In genomic region chr20:54134445-54135220, GRCh38 we compare ENCODE assay signal across 18 cellular contexts. TPM values are rescaled to one million over a fixed set of nuclear protein-coding genes. Genes with fewer than 3 reads are reported as not detected.
DNase-seq lines count a peak whose midpoint lies in the region; ATAC-seq, FAIRE-seq and TF ChIP-seq lines count a peak whose summit lies in the region.
"Had no signal": no experiment of that assay in that cellular context is flagged by ENCODE, and none has a peak within 500 bp of the region (broad histone marks: within the 10 kb centered on the region; RNA-seq: fewer than 3 reads in every experiment).

No MANE protein-coding gene starts in this region.

- POLR2A ChIA-PET in activated CD8-positive, alpha-beta T cell treated with anti-CD3 and anti-CD28 coated beads for 36 hours (lab: Charles Lee): no interaction called here

- H3K9me3 ChIP-seq in GM23248 (ENCODE audit: low read depth) (no peaks in the 10 kb centered on the region), astrocyte (ENCODE audit: insufficient read depth, low read depth, low read length) (peaks cover 4% of the 10 kb centered on the region)
- H3K9me3 ChIP-seq: adrenal gland, testis had no signal

- CTCF ChIA-PET in activated CD8-positive, alpha-beta T cell treated with anti-CD3 and anti-CD28 coated beads for 36 hours (lab: Charles Lee): interaction anchor here (0.6 kb wide), 1 partner anchor 324 kb away, joined by 3 read pairs; no protein-coding TSS in a partner anchor

- H3K27me3 Mint-ChIP-seq in astrocyte (ENCODE audit: low read depth, unreplicated experiment): no peaks in the 10 kb centered on the region
- peaks cover 8% of the 10 kb centered on the region for H3K27me3 Mint-ChIP-seq in activated CD8-positive, alpha-beta T cell treated with anti-CD3 and anti-CD28 coated beads for 36 hours

- H3K9ac ChIP-seq in GM23248: no peak overlapping the region
- peak overlapping the region; percentile 78 for H3K9ac ChIP-seq in astrocyte (ENCODE audit: low read length)
- H3K9ac ChIP-seq: BLaER1 treated with 17β-estradiol and CSF1 and Interleukin-3, amounts not matched to agents 10 nM and 100 nM had no signal

- 42 to 52% methylated on average over 2 of the region's 2 CpGs for WGBS in GM23248 (ENCODE audit: low coverage in 1 of 2, low lambda C conversion rate in 2 of 2, missing lambda C conversion rate in 2 of 2), 2 experiments

- no peaks in the 10 kb centered on the region for H3K9me2 ChIP-seq in GM23248 (ENCODE audit: insufficient read depth)

- in situ Hi-C loops in GM23248 (cut with MboI): no loop called here

- intact Hi-C loops in activated CD8-positive, alpha-beta T cell treated with anti-CD3 and anti-CD28 coated beads for 36 hours (cut with micrococcal nuclease): no loop called here

- no peak overlapping the region for H3K4me3 Mint-ChIP-seq in astrocyte (ENCODE audit: unreplicated experiment)
- no peak overlapping the region for H3K4me3 Mint-ChIP-seq in activated CD8-positive, alpha-beta T cell treated with anti-CD3 and anti-CD28 coated beads for 36 hours
- H3K4me3 Mint-ChIP-seq: activated CD4-positive, alpha-beta memory T cell treated with anti-CD3 and anti-CD28 coated beads, Interleukin-2, amount 10 ng/mL, durations not matched to agents 7 days and 5 days; IgD-negative memory B cell had no signal

- peaks cover 29% of the 10 kb centered on the region for H3K4me1 ChIP-seq in GM23248 (ENCODE audit: insufficient read depth)
- H3K4me1 ChIP-seq in astrocyte (ENCODE audit: insufficient read depth, low read length): peaks cover 38% of the 10 kb centered on the region
- H3K4me1 ChIP-seq: adrenal gland, testis had no signal

- H3K79me2 ChIP-seq in GM23248 (ENCODE audit: insufficient read depth) (no peaks in the 10 kb centered on the region), astrocyte (ENCODE audit: insufficient read depth, low read length) (no peaks in the 10 kb centered on the region)

- no peaks in the 10 kb centered on the region for H3K36me3 ChIP-seq in GM23248 (ENCODE audit: low read depth)
- H3K36me3 ChIP-seq in astrocyte (ENCODE audit: insufficient read depth, low read length): no peaks in the 10 kb centered on the region
- H3K36me3 ChIP-seq: adrenal gland; BLaER1 treated with 17β-estradiol and CSF1 and Interleukin-3, amounts not matched to agents 10 nM and 100 nM had no signal

- no peak overlapping the region for H3K27ac Mint-ChIP-seq in astrocyte (ENCODE audit: unreplicated experiment)
- no peak overlapping the region for H3K27ac Mint-ChIP-seq in activated CD8-positive, alpha-beta T cell treated with anti-CD3 and anti-CD28 coated beads for 36 hours
- H3K27ac Mint-ChIP-seq: activated CD4-positive, alpha-beta memory T cell treated with anti-CD3 and anti-CD28 coated beads, Interleukin-2, amount 10 ng/mL, durations not matched to agents 7 days and 5 days; IgD-negative memory B cell had no signal

- H2AFZ ChIP-seq in GM23248 (no peak overlapping the region), astrocyte (ENCODE audit: low read depth, low read length) (no peak overlapping the region)

- no peak overlapping the region for H3K4me3 ChIP-seq in GM23248
- H3K4me3 ChIP-seq in astrocyte (ENCODE audit: insufficient read depth, low read depth, low read length): no peak overlapping the region
- H3K4me3 ChIP-seq: adrenal gland; BLaER1 treated with 17β-estradiol and CSF1 and Interleukin-3, amounts not matched to agents 10 nM and 100 nM; testis had no signal

- H3K4me2 ChIP-seq in GM23248 (ENCODE audit: unreplicated experiment): peak overlapping the region; percentile 72
- H3K4me2 ChIP-seq in astrocyte (ENCODE audit: low read length): peak overlapping the region; percentile 63

- FAIRE-seq in astrocyte (lab: Jason Lieb, UNC): peak; percentile 45

- no peaks in the 10 kb centered on the region for H3K4me1 Mint-ChIP-seq in astrocyte (ENCODE audit: low read depth, unreplicated experiment)
- no peaks in the 10 kb centered on the region for H3K4me1 Mint-ChIP-seq in activated CD8-positive, alpha-beta T cell treated with anti-CD3 and anti-CD28 coated beads for 36 hours (ENCODE audit: low read depth)
- H3K4me1 Mint-ChIP-seq: activated CD4-positive, alpha-beta memory T cell treated with anti-CD3 and anti-CD28 coated beads, Interleukin-2, amount 10 ng/mL, durations not matched to agents 7 days and 5 days had no signal

- H4K20me1 ChIP-seq in GM23248 (ENCODE audit: insufficient read depth): no peaks in the 10 kb centered on the region
- no peaks in the 10 kb centered on the region for H4K20me1 ChIP-seq in astrocyte (ENCODE audit: insufficient read depth, low read length)
- H4K20me1 ChIP-seq: BLaER1 treated with 17β-estradiol and CSF1 and Interleukin-3, amounts not matched to agents 10 nM and 100 nM had no signal

- H3K9me3 Mint-ChIP-seq in astrocyte (ENCODE audit: unreplicated experiment): no peaks in the 10 kb centered on the region
- H3K9me3 Mint-ChIP-seq in activated CD8-positive, alpha-beta T cell treated with anti-CD3 and anti-CD28 coated beads for 36 hours: peaks cover 1% of the 10 kb centered on the region
- H3K9me3 Mint-ChIP-seq: activated CD4-positive, alpha-beta memory T cell treated with anti-CD3 and anti-CD28 coated beads, Interleukin-2, amount 10 ng/mL, durations not matched to agents 7 days and 5 days had no signal

- no peak for TF ChIP-seq CTCF in astrocyte (IDR thresholded peaks at IDR 0.05; ENCODE audit: insufficient read depth, low read depth, low read length)
- TF ChIP-seq CTCF in activated CD8-positive, alpha-beta T cell treated with anti-CD3 and anti-CD28 coated beads for 36 hours (IDR thresholded peaks at IDR 0.05): no peak

- H3K27me3 ChIP-seq in GM23248 (replicated peaks; ENCODE audit: insufficient read depth) (no peaks in the 10 kb centered on the region), astrocyte (ENCODE audit: insufficient read depth, low read length) (no peaks in the 10 kb centered on the region)
- H3K27me3 ChIP-seq: BLaER1 treated with 17β-estradiol and CSF1 and Interleukin-3, amounts not matched to agents 10 nM and 100 nM; testis had no signal

- H3K27ac ChIP-seq in GM23248 (peak overlapping the region; percentile 90), astrocyte (ENCODE audit: low read depth, low read length) (peak overlapping the region; percentile 97)
- H3K27ac ChIP-seq: adrenal gland, testis had no signal

- DNase-seq in GM23248: peak; percentile 70
- peak; percentile 34 for DNase-seq in LoVo (ENCODE audit: low spot score)
- peak; percentile 75 for DNase-seq in astrocyte (ENCODE audit: low read depth)
- peak; percentile 94 for DNase-seq in kidney tubule cell (ENCODE audit: low spot score)
- DNase-seq in NOMO-1 treated with DMSO at 0.1 percent for 48 hours (lab: John Stamatoyannopoulos, UW; ENCODE audit: unreplicated experiment): no peak
- no peak for DNase-seq in activated CD8-positive, alpha-beta T cell treated with anti-CD3 and anti-CD28 coated beads for 36 hours
- DNase-seq in T-helper 2 cell: no peak
- DNase-seq: activated CD4-positive, alpha-beta memory T cell treated with anti-CD3 and anti-CD28 coated beads, Interleukin-2, amount 10 ng/mL, durations not matched to agents 7 days and 5 days; adrenal gland; DMS153; mesendoderm; NCI-H1092 treated with DMSO at 0.1 percent for 48 hours; testis had no signal

- ATAC-seq in esophagus mucosa: no peak
- ATAC-seq in activated CD8-positive, alpha-beta T cell treated with anti-CD3 and anti-CD28 coated beads for 36 hours: no peak

- H3K36me3 Mint-ChIP-seq in astrocyte (ENCODE audit: low read depth, unreplicated experiment): no peaks in the 10 kb centered on the region
- H3K36me3 Mint-ChIP-seq in activated CD8-positive, alpha-beta T cell treated with anti-CD3 and anti-CD28 coated beads for 36 hours (ENCODE audit: low read depth): no peaks in the 10 kb centered on the region
- H3K36me3 Mint-ChIP-seq: IgD-negative memory B cell had no signal

- H3F3A ChIP-seq in GM23248 (ENCODE audit: insufficient read depth): peaks cover 40% of the 10 kb centered on the region

RNA-seq across cellular contexts. Expression of gene CYP24A1, which starts 39.2 kb away (rescaled TPM):
- 1.2 TPM in 1 of 2 replicates, not detected in the other for total RNA-seq in GM23248 (2014; rRNA removed; shearing (Covaris generic))
- 0.37 and 0.43 TPM in 2 replicates for polyA plus RNA-seq in GM23248 (2016; fragmentation: Nextera tagmentation; extraction: Ambion mirVana)
- total RNA-seq in astrocyte: 0.60 and 0.73 TPM in 2 replicates
- 1.3 TPM for total RNA-seq in esophagus mucosa
- total RNA-seq in activated CD8-positive, alpha-beta T cell treated with anti-CD3 and anti-CD28 coated beads for 36 hours: not detected
- total RNA-seq: activated CD4-positive, alpha-beta memory T cell treated with anti-CD3 and anti-CD28 coated beads, Interleukin-2, amount 10 ng/mL, durations not matched to agents 7 days and 5 days; adrenal gland; glomerular endothelial cell; SK-MEL-5 had no signal
- polyA plus RNA-seq: IgD-negative memory B cell had no signal

Comparison
In these comparisons a context has a peak if more than half of its experiments do, and no peak if none do; other contexts are left out.
1. DNase-seq: peak in GM23248 (single experiment), LoVo (single experiment), astrocyte (single experiment) and kidney tubule cell (single experiment); none in NOMO-1 treated with DMSO at 0.1 percent for 48 hours (single experiment), activated CD8-positive, alpha-beta T cell treated with anti-CD3 and anti-CD28 coated beads for 36 hours (single experiment) and T-helper 2 cell (0 of 5).